ENCODE assay signal across 34 cellular contexts in the genomic region with DNA sequence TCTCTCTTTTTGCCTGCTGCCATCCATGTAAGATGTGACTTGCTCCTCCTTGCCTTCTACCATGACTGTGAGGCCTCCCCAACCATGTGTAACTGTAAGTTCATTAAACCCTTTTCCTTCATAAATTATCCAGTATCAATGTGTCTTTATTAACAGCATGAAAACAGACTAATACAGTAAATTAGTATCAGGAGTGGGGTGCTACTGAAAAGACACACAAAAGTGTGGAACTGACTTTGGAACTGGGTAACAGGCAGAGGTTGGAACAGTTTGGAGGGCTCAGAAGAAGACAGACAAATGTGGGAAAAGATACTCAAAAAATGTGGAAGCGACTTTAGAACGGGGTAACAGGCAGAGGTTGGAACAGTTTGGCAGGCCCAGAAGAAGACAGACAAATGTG.
"Had no signal": no experiment of that assay in that cellular context is flagged by ENCODE, and none has a peak within 500 bp of the region (broad histone marks: within the 10 kb centered on the region; RNA-seq: fewer than 3 reads in every experiment).

No MANE protein-coding gene starts in this region.

- H3K36me3 ChIP-seq: MG63 had no signal

- H3K27me3 ChIP-seq: MG63 had no signal

- DNase-seq: Karpas-422, Kasumi-1, MG63, MM.1S, MV-4-11, NCI-H1048, NCI-H1092, NCI-H1092 treated with DMSO at 0.1 percent for 48 hours, NCI-H1105, NCI-H1105 treated with DMSO at 0.1 percent for 48 hours, NCI-H1417, NCI-H1417 treated with DMSO at 0.1 percent for 48 hours, NCI-H1436, NCI-H1436 treated with DMSO at 0.1 percent for 48 hours, NCI-H146, NCI-H1694, NCI-H1694 treated with DMSO at 0.1 percent for 48 hours, NCI-H187, NCI-H187 treated with DMSO at 0.1 percent for 48 hours, NCI-H1930, NCI-H2029, NCI-H2029 treated with DMSO at 0.1 percent for 48 hours, NCI-H2081, NCI-H2081 treated with DMSO at 0.1 percent for 48 hours, NCI-H2107, NCI-H2171, NCI-H2171 treated with DMSO at 0.1 percent for 48 hours, NCI-H2227 treated with DMSO at 0.1 percent for 48 hours, NCI-H226, NCI-H345, NCI-H446, NCI-H446 treated with DMSO at 0.1 percent for 48 hours, NCI-H510A, NCI-H510A treated with DMSO at 0.1 percent for 48 hours had no signal

- H3K4me3 ChIP-seq: MG63 had no signal
